ENCODE assay signal across 23 cellular contexts in the genomic region with DNA sequence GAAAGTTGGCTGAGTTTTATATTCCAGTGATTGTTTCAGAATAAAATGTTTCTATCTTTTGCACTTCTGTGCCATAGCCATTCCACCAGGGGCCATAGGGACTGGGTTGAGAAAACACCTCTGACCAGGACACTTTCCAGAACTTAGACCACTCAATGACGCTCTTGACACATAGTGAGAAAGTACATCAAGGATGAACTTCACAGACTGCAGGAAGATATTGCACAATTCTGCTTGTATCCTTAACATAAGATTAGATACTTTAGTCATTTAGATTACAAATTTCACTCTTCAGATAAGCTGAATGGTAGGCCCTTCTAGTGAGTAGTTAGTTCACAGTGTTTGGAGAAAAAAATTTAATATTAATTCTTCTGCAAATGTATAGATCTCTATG.
"Had no signal": no experiment of that assay in that cellular context is flagged by ENCODE, and none has a peak within 500 bp of the region (broad histone marks: within the 10 kb centered on the region; RNA-seq: fewer than 3 reads in every experiment).

No MANE protein-coding gene starts in this region.

- H3K9me3 ChIP-seq: ascending aorta, stomach had no signal

- H2AFZ ChIP-seq: hepatocyte had no signal

- ATAC-seq: activated CD4-positive, CD25-positive, alpha-beta regulatory T cell treated with anti-CD3 and anti-CD28 coated beads, Interleukin-2, amount 50 U/mL, for 24 hours; activated T-cell treated with anti-CD3 and anti-CD28 coated beads, Interleukin-2, amount 50 U/mL, for 72 hours; esophagus mucosa; left colon; sciatic nerve; stimulated activated effector memory CD8-positive, alpha-beta T cell treated with anti-CD3 and anti-CD28 coated beads, Interleukin-12 subunit alpha, Interleukin-12 subunit beta, amount 100 ng/mL, for 72 hours had no signal

- H3K36me3 Mint-ChIP-seq: stimulated activated effector memory CD8-positive, alpha-beta T cell treated with anti-CD3 and anti-CD28 coated beads, Interleukin-12 subunit alpha, Interleukin-12 subunit beta, amount 100 ng/mL, for 72 hours had no signal

- H3K36me3 ChIP-seq: ascending aorta, stomach had no signal

- H3K79me2 ChIP-seq: hepatocyte had no signal

- FAIRE-seq: islet of Langerhans had no signal

- H3K4me1 Mint-ChIP-seq: stimulated activated effector memory CD8-positive, alpha-beta T cell treated with anti-CD3 and anti-CD28 coated beads, Interleukin-12 subunit alpha, Interleukin-12 subunit beta, amount 100 ng/mL, for 72 hours had no signal

- H3K4me3 ChIP-seq: ascending aorta, hepatocyte, lung, stomach had no signal

- H3K4me2 ChIP-seq: hepatocyte had no signal

- H3K9me3 Mint-ChIP-seq: activated T-cell treated with anti-CD3 and anti-CD28 coated beads, Interleukin-2, amount 50 U/mL, for 72 hours; nephron; stimulated activated effector memory CD8-positive, alpha-beta T cell treated with anti-CD3 and anti-CD28 coated beads, Interleukin-12 subunit alpha, Interleukin-12 subunit beta, amount 100 ng/mL, for 72 hours; T-helper 1 cell treated with Interleukin-12 subunit alpha and Interleukin-12 subunit beta and Interleukin-4 antibody, amounts not matched to agents 30 μg/mL and 1 μg/mL, for 36 hours had no signal

- DNase-seq: activated CD4-positive, alpha-beta T cell treated with anti-CD3 and anti-CD28 coated beads, Interleukin-2, amount 50 U/mL, for 1 hour; activated CD8-positive, alpha-beta memory T cell treated with anti-CD3 and anti-CD28 coated beads for 24 hours; activated CD8-positive, alpha-beta memory T cell treated with anti-CD3 and anti-CD28 coated beads, Interleukin-2, amount 50 U/mL, for 48 hours; activated effector memory CD4-positive, alpha-beta T cell treated with anti-CD3 and anti-CD28 coated beads, Interleukin-2, amount 50 U/mL, for 16 hours; activated naive CD4-positive, alpha-beta T cell treated with anti-CD3 and anti-CD28 coated beads, Interleukin-2, amount 50 U/mL, for 16 hours; activated T-cell treated with anti-CD3 and anti-CD28 coated beads, Interleukin-2, amount 50 U/mL, for 72 hours; cerebellar nuclear complex; cortex of kidney; effector CD4-positive, alpha-beta T cell; left colon; stimulated activated CD4-positive, alpha-beta T cell treated with anti-CD3 and anti-CD28 coated beads, Interleukin-4, amount 100 ng/mL, for 24 hours; stomach; trophoblast cell had no signal

- H3K27ac ChIP-seq: ascending aorta, hepatocyte, stomach had no signal

- H3K4me3 Mint-ChIP-seq: activated T-cell treated with anti-CD3 and anti-CD28 coated beads, Interleukin-2, amount 50 U/mL, for 72 hours; nephron; stimulated activated effector memory CD8-positive, alpha-beta T cell treated with anti-CD3 and anti-CD28 coated beads, Interleukin-12 subunit alpha, Interleukin-12 subunit beta, amount 100 ng/mL, for 72 hours; T-helper 1 cell treated with Interleukin-12 subunit alpha and Interleukin-12 subunit beta and Interleukin-4 antibody, amounts not matched to agents 30 μg/mL and 1 μg/mL, for 36 hours had no signal

- H3K27me3 ChIP-seq: ascending aorta had no signal

- H3K4me1 ChIP-seq: ascending aorta, stomach had no signal

- H3K27ac Mint-ChIP-seq: activated T-cell treated with anti-CD3 and anti-CD28 coated beads, Interleukin-2, amount 50 U/mL, for 72 hours; nephron; stimulated activated effector memory CD8-positive, alpha-beta T cell treated with anti-CD3 and anti-CD28 coated beads, Interleukin-12 subunit alpha, Interleukin-12 subunit beta, amount 100 ng/mL, for 72 hours; T-helper 1 cell treated with Interleukin-12 subunit alpha and Interleukin-12 subunit beta and Interleukin-4 antibody, amounts not matched to agents 30 μg/mL and 1 μg/mL, for 36 hours had no signal
